Comparison of ENCODE assay signal across 8 cellular contexts in genomic region chr5:176817864-176818377, GRCh38. TPM values are rescaled to one million over a fixed set of nuclear protein-coding genes. Genes with fewer than 3 reads are reported as not detected.
DNase-seq lines count a peak whose midpoint lies in the region; ATAC-seq and TF ChIP-seq lines count a peak whose summit lies in the region.

No MANE protein-coding gene starts in this region.

- H2BK120ac ChIP-seq in neuronal stem cell (ENCODE audit: low read depth, low read length), result peak overlapping the region; percentile 12

- no peaks in the 10 kb centered on the region for H4K20me1 ChIP-seq in MM.1S (ENCODE audit: insufficient read depth, low read length)

- ATAC-seq in HG02759 (IDR thresholded peaks at IDR 0.05; ENCODE audit: unreplicated experiment), result peak; percentile 40

- H3K18ac ChIP-seq in neuronal stem cell (ENCODE audit: low read length), result peak overlapping the region; percentile 94

- H2AK5ac ChIP-seq in neuronal stem cell (ENCODE audit: low read depth, low read length), result peak overlapping the region; percentile 40

- peak overlapping the region; percentile 97 for H2AFZ ChIP-seq in neuronal stem cell (ENCODE audit: low read length)
- H2AFZ ChIP-seq in MM.1S (ENCODE audit: low read length), result no peak overlapping the region

- no peak overlapping the region for H2BK15ac ChIP-seq in neuronal stem cell (ENCODE audit: low read length)

- peak overlapping the region; percentile 55 for H3K4me3 ChIP-seq in epithelial cell of proximal tubule (ENCODE audit: low read depth, low read length)
- peak overlapping the region; percentile 38 to 54 for H3K4me3 ChIP-seq in neuronal stem cell (ENCODE audit: low read length in 2 of 2)
- no peak overlapping the region for H3K4me3 ChIP-seq in MM.1S (ENCODE audit: low read length)
- no peak overlapping the region for H3K4me3 ChIP-seq in ovary

- no peak for TF ChIP-seq EP300 in ovary (IDR thresholded peaks at IDR 0.05)

- POLR2A ChIA-PET in RWPE1 (lab: Yijun Ruan, JAX; ENCODE audit: low non-redundant PET), result no interaction called here

- no peaks in the 10 kb centered on the region for H3K9me3 ChIP-seq in neuronal stem cell (replicated peaks in 1 of 2; ENCODE audit: control insufficient read depth in 2 of 2, insufficient read depth in 1 of 2, low read depth in 1 of 2, low read length in 2 of 2)
- H3K9me3 ChIP-seq in MM.1S (replicated peaks; ENCODE audit: insufficient read depth, low read length), result no peaks in the 10 kb centered on the region
- no peaks in the 10 kb centered on the region for H3K9me3 ChIP-seq in ovary

- H3K9ac ChIP-seq in neuronal stem cell (ENCODE audit: low read depth, low read length, poor library complexity) (peak overlapping the region; percentile 68), MM.1S (ENCODE audit: low read length) (no peak overlapping the region)

- DNase-seq in activated T-cell treated with anti-CD3 and anti-CD28 coated beads for 48 hours (ENCODE audit: low read depth), result peak; percentile 31
- no peak for DNase-seq in activated T-cell treated with anti-CD3 and anti-CD28 coated beads, Interleukin-2, amount 50 U/mL, for 1 hour
- DNase-seq in RWPE1 (ENCODE audit: low spot score), result peak; percentile 49
- DNase-seq in epithelial cell of proximal tubule (ENCODE audit: low read depth), result no peak
- DNase-seq in neuronal stem cell (ENCODE audit: low spot score), result peak; percentile 82
- no peak for DNase-seq in MM.1S
- no peak for DNase-seq in ovary

- H3K36me3 ChIP-seq in neuronal stem cell (replicated peaks in 1 of 2; ENCODE audit: control insufficient read depth in 2 of 2, insufficient read depth in 2 of 2, low read length in 2 of 2) (no peaks in the 10 kb centered on the region), MM.1S (replicated peaks; ENCODE audit: insufficient read depth, low read length) (no peaks in the 10 kb centered on the region), ovary (no peaks in the 10 kb centered on the region)

- intact Hi-C loops in ovary (cut with DNase I), result no loop called here

- TF ChIP-seq POLR2A in ovary (IDR thresholded peaks at IDR 0.05), result no peak

- H3K4ac ChIP-seq in neuronal stem cell (ENCODE audit: low read length), result no peak overlapping the region

- H3K79me1 ChIP-seq in neuronal stem cell (ENCODE audit: low read depth, low read length), result peaks cover under 1% of the 10 kb centered on the region

- H3K23ac ChIP-seq in neuronal stem cell (ENCODE audit: low read depth, low read length, poor library complexity), result no peak overlapping the region

- H3K4me2 ChIP-seq in neuronal stem cell (ENCODE audit: insufficient read depth, low read length, poor library complexity, severe bottlenecking), result peak overlapping the region; percentile 98
- H3K4me2 ChIP-seq in MM.1S (ENCODE audit: low read depth, low read length), result no peak overlapping the region

- H3K9me2 ChIP-seq in MM.1S (replicated peaks; ENCODE audit: insufficient read depth, low read length), result no peaks in the 10 kb centered on the region

- no peak overlapping the region for H3K14ac ChIP-seq in neuronal stem cell (ENCODE audit: low read length)

- CTCF ChIA-PET in RWPE1 (lab: Yijun Ruan, JAX), result interaction anchor here (0.6 to 1.5 kb wide), 3 partner anchors 95 to 187 kb away, joined by 3 to 4 read pairs (median 4); partner anchors contain the start of genes EIF4E1B and SNCB

- H3K27me3 ChIP-seq in neuronal stem cell (ENCODE audit: control insufficient read depth in 3 of 3, insufficient read depth in 3 of 3, low read depth in 1 of 3, low read length in 3 of 3) (peaks cover 0 to 95% (median 8%) of the 10 kb centered on the region in 3 experiments), MM.1S (replicated peaks; ENCODE audit: insufficient read depth, low read length) (peaks cover 74% of the 10 kb centered on the region), ovary (no peaks in the 10 kb centered on the region)

- H2BK12ac ChIP-seq in neuronal stem cell (ENCODE audit: low read length), result no peak overlapping the region

- peak overlapping the region; percentile 2 for H2BK5ac ChIP-seq in neuronal stem cell (ENCODE audit: low read length)

- peak; percentile 50 for TF ChIP-seq CTCF in RWPE1 (conservative IDR thresholded peaks at IDR 0.05; ENCODE audit: low read depth)
- TF ChIP-seq CTCF in epithelial cell of proximal tubule (conservative IDR thresholded peaks at IDR 0.05; ENCODE audit: low read depth, low read length), result peak; percentile 50
- no peak for TF ChIP-seq CTCF in MM.1S (IDR thresholded peaks at IDR 0.05; ENCODE audit: low read length)
- no peak for TF ChIP-seq CTCF in ovary (IDR thresholded peaks at IDR 0.05)

- no peak overlapping the region for H4K8ac ChIP-seq in neuronal stem cell (ENCODE audit: low read depth, low read length)

- H3K27ac ChIP-seq in RWPE1, result no peak overlapping the region
- H3K27ac ChIP-seq in neuronal stem cell (replicated peaks; ENCODE audit: low read length), result peak overlapping the region; percentile 59
- H3K27ac ChIP-seq in MM.1S (ENCODE audit: low read length), result no peak overlapping the region
- H3K27ac ChIP-seq in ovary, result no peak overlapping the region

- WGBS in neuronal stem cell (ENCODE audit: extremely low coverage in 2 of 2, insufficient read length in 2 of 2, insufficient replicate concordance in 1 of 2), 2 donors, result no CpG with 5 or more reads among the region's 52 CpGs
- 1% methylated on average over 15 to 52 of the region's 52 CpGs for WGBS in ovary, 3 donors

- H4K91ac ChIP-seq in neuronal stem cell (ENCODE audit: low read depth, low read length, poor library complexity), result no peak overlapping the region

- H3K4me1 ChIP-seq in neuronal stem cell (ENCODE audit: control insufficient read depth in 2 of 2, insufficient read depth in 1 of 2, low read depth in 1 of 2, low read length in 2 of 2), result peaks cover 0 to 27% of the 10 kb centered on the region in 2 donors
- H3K4me1 ChIP-seq in MM.1S (ENCODE audit: low read length), result peaks cover 16% of the 10 kb centered on the region
- no peaks in the 10 kb centered on the region for H3K4me1 ChIP-seq in ovary (ENCODE audit: insufficient read depth)

- H3F3A ChIP-seq in MM.1S (ENCODE audit: insufficient read depth, low read length), result no peaks in the 10 kb centered on the region

- H3K79me2 ChIP-seq in MM.1S (ENCODE audit: low read length), result no peaks in the 10 kb centered on the region

RNA-seq across cellular contexts. Expression of gene UNC5A, which starts 7.6 kb away (rescaled TPM):
- total RNA-seq in epithelial cell of proximal tubule (0.07 and 1.2 TPM in 2 replicates), ovary (under 1 TPM; 0.08 to 0.77 (median 0.23) TPM)
- 1.3 TPM for polyA plus RNA-seq in neuronal stem cell (2013, experiment 1 of 2)
- polyA plus RNA-seq in neuronal stem cell (2013, experiment 2 of 2), result 1.4 TPM
- polyA plus RNA-seq in ovary, result under 1 TPM in 1 of 2 donors, not detected in 1; 0.82 TPM

Comparison
In these comparisons a context has a peak if more than half of its experiments do, and no peak if none do; other contexts are left out.
1. DNase-seq: peak in activated T-cell treated with anti-CD3 and anti-CD28 coated beads for 48 hours (single experiment), RWPE1 (single experiment) and neuronal stem cell (single experiment); none in activated T-cell treated with anti-CD3 and anti-CD28 coated beads, Interleukin-2, amount 50 U/mL, for 1 hour (single experiment), epithelial cell of proximal tubule (single experiment), MM.1S (single experiment) and ovary (0 of 5).
2. CTCF ChIP-seq: peak in RWPE1 (single experiment) and epithelial cell of proximal tubule (single experiment); none in MM.1S (single experiment) and ovary (0 of 3).
3. H3K4me3 ChIP-seq: peak in epithelial cell of proximal tubule (single experiment) and neuronal stem cell (2 of 2); none in MM.1S (single experiment) and ovary (single experiment).